ENCODE assay signal across 35 cellular contexts in the genomic region with DNA sequence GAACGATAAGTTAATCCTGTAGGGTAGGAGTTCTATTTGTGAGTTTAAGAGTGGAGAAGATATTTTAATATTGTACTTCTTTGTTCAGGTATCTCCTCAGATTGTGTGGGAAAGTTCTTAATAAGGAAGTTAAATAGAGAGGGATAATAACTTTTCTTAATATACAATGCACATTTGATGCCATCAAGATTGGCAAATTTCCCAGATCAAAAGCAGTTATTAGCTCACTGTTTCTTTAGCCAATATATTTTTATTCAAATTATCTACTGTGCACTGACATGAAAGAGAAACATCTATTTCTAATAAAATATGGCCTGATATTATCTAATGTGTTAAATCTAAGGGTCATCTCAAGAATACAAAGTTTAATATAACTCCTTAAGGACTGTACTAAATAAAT.
"Had no signal": no experiment of that assay in that cellular context is flagged by ENCODE, and none has a peak within 500 bp of the region (broad histone marks: within the 10 kb centered on the region; RNA-seq: fewer than 3 reads in every experiment).

No MANE protein-coding gene starts in this region.

- H3K4me3 ChIP-seq: MG63 had no signal

- DNase-seq: Karpas-422, Kasumi-1, KG1, MG63, MM.1S, NCI-H1048, NCI-H1092, NCI-H1092 treated with DMSO at 0.1 percent for 48 hours, NCI-H1105, NCI-H1105 treated with DMSO at 0.1 percent for 48 hours, NCI-H1417, NCI-H1417 treated with DMSO at 0.1 percent for 48 hours, NCI-H1436, NCI-H1436 treated with DMSO at 0.1 percent for 48 hours, NCI-H146, NCI-H1694, NCI-H1694 treated with DMSO at 0.1 percent for 48 hours, NCI-H187, NCI-H187 treated with DMSO at 0.1 percent for 48 hours, NCI-H1930, NCI-H2029, NCI-H2029 treated with DMSO at 0.1 percent for 48 hours, NCI-H2081, NCI-H2081 treated with DMSO at 0.1 percent for 48 hours, NCI-H2107, NCI-H2171, NCI-H2171 treated with DMSO at 0.1 percent for 48 hours, NCI-H2227 treated with DMSO at 0.1 percent for 48 hours, NCI-H226, NCI-H345, NCI-H446, NCI-H446 treated with DMSO at 0.1 percent for 48 hours, NCI-H510A, NCI-H510A treated with DMSO at 0.1 percent for 48 hours had no signal

- H3K27ac ChIP-seq: KMS-11 had no signal
